Comparison of ENCODE assay signal across 1 cellular context in genomic region chr10:35005868-35006267, GRCh38.
TF ChIP-seq lines count a peak whose summit lies in the region.

No MANE protein-coding gene starts in this region.

TF ChIP-seq in GM23338, 12 proteins besides CTCF, POLR2A, EP300 and RAD21 (continued from another document):
- TF ChIP-seq, protein P1, sequence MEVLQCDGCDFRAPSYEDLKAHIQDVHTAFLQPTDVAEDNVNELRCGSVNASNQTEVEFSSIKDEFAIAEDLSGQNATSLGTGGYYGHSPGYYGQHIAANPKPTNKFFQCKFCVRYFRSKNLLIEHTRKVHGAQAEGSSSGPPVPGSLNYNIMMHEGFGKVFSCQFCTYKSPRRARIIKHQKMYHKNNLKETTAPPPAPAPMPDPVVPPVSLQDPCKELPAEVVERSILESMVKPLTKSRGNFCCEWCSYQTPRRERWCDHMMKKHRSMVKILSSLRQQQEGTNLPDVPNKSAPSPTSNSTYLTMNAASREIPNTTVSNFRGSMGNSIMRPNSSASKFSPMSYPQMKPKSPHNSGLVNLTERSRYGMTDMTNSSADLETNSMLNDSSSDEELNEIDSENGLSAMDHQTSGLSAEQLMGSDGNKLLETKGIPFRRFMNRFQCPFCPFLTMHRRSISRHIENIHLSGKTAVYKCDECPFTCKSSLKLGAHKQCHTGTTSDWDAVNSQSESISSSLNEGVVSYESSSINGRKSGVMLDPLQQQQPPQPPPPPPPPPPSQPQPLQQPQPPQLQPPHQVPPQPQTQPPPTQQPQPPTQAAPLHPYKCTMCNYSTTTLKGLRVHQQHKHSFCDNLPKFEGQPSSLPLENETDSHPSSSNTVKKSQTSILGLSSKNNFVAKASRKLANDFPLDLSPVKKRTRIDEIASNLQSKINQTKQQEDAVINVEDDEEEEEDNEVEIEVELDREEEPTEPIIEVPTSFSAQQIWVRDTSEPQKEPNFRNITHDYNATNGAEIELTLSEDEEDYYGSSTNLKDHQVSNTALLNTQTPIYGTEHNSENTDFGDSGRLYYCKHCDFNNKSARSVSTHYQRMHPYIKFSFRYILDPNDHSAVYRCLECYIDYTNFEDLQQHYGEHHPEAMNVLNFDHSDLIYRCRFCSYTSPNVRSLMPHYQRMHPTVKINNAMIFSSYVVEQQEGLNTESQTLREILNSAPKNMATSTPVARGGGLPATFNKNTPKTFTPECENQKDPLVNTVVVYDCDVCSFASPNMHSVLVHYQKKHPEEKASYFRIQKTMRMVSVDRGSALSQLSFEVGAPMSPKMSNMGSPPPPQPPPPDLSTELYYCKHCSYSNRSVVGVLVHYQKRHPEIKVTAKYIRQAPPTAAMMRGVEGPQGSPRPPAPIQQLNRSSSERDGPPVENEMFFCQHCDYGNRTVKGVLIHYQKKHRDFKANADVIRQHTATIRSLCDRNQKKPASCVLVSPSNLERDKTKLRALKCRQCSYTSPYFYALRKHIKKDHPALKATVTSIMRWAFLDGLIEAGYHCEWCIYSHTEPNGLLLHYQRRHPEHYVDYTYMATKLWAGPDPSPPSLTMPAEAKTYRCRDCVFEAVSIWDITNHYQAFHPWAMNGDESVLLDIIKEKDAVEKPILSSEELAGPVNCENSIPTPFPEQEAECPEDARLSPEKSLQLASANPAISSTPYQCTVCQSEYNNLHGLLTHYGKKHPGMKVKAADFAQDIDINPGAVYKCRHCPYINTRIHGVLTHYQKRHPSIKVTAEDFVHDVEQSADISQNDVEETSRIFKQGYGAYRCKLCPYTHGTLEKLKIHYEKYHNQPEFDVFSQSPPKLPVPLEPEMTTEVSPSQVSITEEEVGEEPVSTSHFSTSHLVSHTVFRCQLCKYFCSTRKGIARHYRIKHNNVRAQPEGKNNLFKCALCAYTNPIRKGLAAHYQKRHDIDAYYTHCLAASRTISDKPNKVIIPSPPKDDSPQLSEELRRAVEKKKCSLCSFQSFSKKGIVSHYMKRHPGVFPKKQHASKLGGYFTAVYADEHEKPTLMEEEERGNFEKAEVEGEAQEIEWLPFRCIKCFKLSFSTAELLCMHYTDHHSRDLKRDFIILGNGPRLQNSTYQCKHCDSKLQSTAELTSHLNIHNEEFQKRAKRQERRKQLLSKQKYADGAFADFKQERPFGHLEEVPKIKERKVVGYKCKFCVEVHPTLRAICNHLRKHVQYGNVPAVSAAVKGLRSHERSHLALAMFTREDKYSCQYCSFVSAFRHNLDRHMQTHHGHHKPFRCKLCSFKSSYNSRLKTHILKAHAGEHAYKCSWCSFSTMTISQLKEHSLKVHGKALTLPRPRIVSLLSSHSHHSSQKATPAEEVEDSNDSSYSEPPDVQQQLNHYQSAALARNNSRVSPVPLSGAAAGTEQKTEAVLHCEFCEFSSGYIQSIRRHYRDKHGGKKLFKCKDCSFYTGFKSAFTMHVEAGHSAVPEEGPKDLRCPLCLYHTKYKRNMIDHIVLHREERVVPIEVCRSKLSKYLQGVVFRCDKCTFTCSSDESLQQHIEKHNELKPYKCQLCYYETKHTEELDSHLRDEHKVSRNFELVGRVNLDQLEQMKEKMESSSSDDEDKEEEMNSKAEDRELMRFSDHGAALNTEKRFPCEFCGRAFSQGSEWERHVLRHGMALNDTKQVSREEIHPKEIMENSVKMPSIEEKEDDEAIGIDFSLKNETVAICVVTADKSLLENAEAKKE (CRISPR knock-in tag; IDR thresholded peaks at IDR 0.05) = no peak
- TF ChIP-seq POLR2AphosphoS5 (IDR thresholded peaks at IDR 0.05; ENCODE audit: low read depth) = no peak
- no peak for TF ChIP-seq JUNB (IDR thresholded peaks at IDR 0.05; ENCODE audit: unreplicated experiment)
- TF ChIP-seq REST (IDR thresholded peaks at IDR 0.05; ENCODE audit: unreplicated experiment) = no peak
